1 cellular context compared by ENCODE assay signal in genomic region chr17:55437165-55437605, GRCh38.
TF ChIP-seq lines count a peak whose summit lies in the region.

No MANE protein-coding gene starts in this region.

TF ChIP-seq in GM23338, 12 proteins besides CTCF, POLR2A, EP300 and RAD21 (continued from another document):
- TF ChIP-seq ZNF462 (CRISPR knock-in tag; IDR thresholded peaks at IDR 0.05), result no peak
- no peak for TF ChIP-seq CREB1 (CRISPR knock-in tag; IDR thresholded peaks at IDR 0.05; ENCODE audit: low read depth)
